Comparison of ENCODE assay signal across 12 cellular contexts in genomic region chr15:51108933-51109550, GRCh38. TPM values are rescaled to one million over a fixed set of nuclear protein-coding genes. Genes with fewer than 3 reads are reported as not detected.
A peak's percentile ranks its signal among the peaks of the same experiment; 100 is the strongest.
DNase-seq lines count a peak whose midpoint lies in the region; ATAC-seq and FAIRE-seq lines count a peak whose summit lies in the region.
"Had no signal": no experiment of that assay in that cellular context is flagged by ENCODE, and none has a peak within 500 bp of the region (broad histone marks: within the 10 kb centered on the region; RNA-seq: fewer than 3 reads in every experiment).

No MANE protein-coding gene starts in this region.

- CTCF ChIA-PET in activated CD8-positive, alpha-beta memory T cell treated with anti-CD3 and anti-CD28 coated beads, Interleukin-2, amount 10 ng/mL, durations not matched to agents 7 days and 5 days (lab: Charles Lee), result no interaction called here

- peak; percentile 38 to 71 for ATAC-seq in left cardiac atrium
- ATAC-seq in activated CD8-positive, alpha-beta memory T cell treated with anti-CD3 and anti-CD28 coated beads, Interleukin-2, amount 10 ng/mL, durations not matched to agents 7 days and 5 days, result no peak

- no peak for FAIRE-seq in frontal cortex (lab: Jason Lieb, UNC)

- H3K4me2 ChIP-seq in skeletal muscle satellite cell (ENCODE audit: low read length), result peak overlapping the region; percentile 62

- no peak overlapping the region for H3K27ac Mint-ChIP-seq in activated CD8-positive, alpha-beta memory T cell treated with anti-CD3 and anti-CD28 coated beads, Interleukin-2, amount 10 ng/mL, durations not matched to agents 7 days and 5 days

- DNase-seq in ELR (ENCODE audit: low read depth) (peak; percentile 57), astrocyte of the hippocampus (ENCODE audit: low read depth, low spot score) (peak; percentile 87), left cardiac atrium (no peak), frontal cortex (ENCODE audit: low spot score in 2 of 2) (no peak), NCI-H2029 (lab: John Stamatoyannopoulos, UW) (no peak)
- DNase-seq in stimulated activated CD4-positive, alpha-beta T cell treated with anti-CD3 and anti-CD28 coated beads, Interleukin-2, amount 100 ng/mL, for 24 hours, result no peak
- no peak for DNase-seq in activated CD8-positive, alpha-beta memory T cell treated with anti-CD3 and anti-CD28 coated beads, Interleukin-2, amount 10 ng/mL, durations not matched to agents 7 days and 5 days
- DNase-seq: activated naive CD4-positive, alpha-beta T cell treated with anti-CD3 and anti-CD28 coated beads, Interleukin-2, amount 50 U/mL, for 16 hours; NCI-H526 treated with DMSO at 0.1 percent for 48 hours; substantia nigra had no signal

- H3K4me1 Mint-ChIP-seq in activated CD8-positive, alpha-beta memory T cell treated with anti-CD3 and anti-CD28 coated beads, Interleukin-2, amount 10 ng/mL, durations not matched to agents 7 days and 5 days, result no peaks in the 10 kb centered on the region

- no peaks in the 10 kb centered on the region for H3K27me3 ChIP-seq in skeletal muscle satellite cell (ENCODE audit: control insufficient read depth, insufficient read depth, low read length)

- peak overlapping the region; percentile 31 for H3K9ac ChIP-seq in skeletal muscle satellite cell (ENCODE audit: low read depth, low read length)

- no peaks in the 10 kb centered on the region for H3K9me3 Mint-ChIP-seq in activated CD8-positive, alpha-beta memory T cell treated with anti-CD3 and anti-CD28 coated beads, Interleukin-2, amount 10 ng/mL, durations not matched to agents 7 days and 5 days (ENCODE audit: low read depth)

- intact Hi-C loops in left cardiac atrium (cut with DNase I), result no loop called here

- H3K36me3 Mint-ChIP-seq in activated CD8-positive, alpha-beta memory T cell treated with anti-CD3 and anti-CD28 coated beads, Interleukin-2, amount 10 ng/mL, durations not matched to agents 7 days and 5 days, result no peaks in the 10 kb centered on the region

- no peak overlapping the region for H3K4me3 Mint-ChIP-seq in activated CD8-positive, alpha-beta memory T cell treated with anti-CD3 and anti-CD28 coated beads, Interleukin-2, amount 10 ng/mL, durations not matched to agents 7 days and 5 days

- no peaks in the 10 kb centered on the region for H3K9me3 ChIP-seq in skeletal muscle satellite cell (replicated peaks; ENCODE audit: low read length)
- H3K9me3 ChIP-seq: neutrophil had no signal

- H3K27me3 Mint-ChIP-seq in activated CD8-positive, alpha-beta memory T cell treated with anti-CD3 and anti-CD28 coated beads, Interleukin-2, amount 10 ng/mL, durations not matched to agents 7 days and 5 days, result peaks cover 50% of the 10 kb centered on the region

- peak overlapping the region; percentile 49 for H3K4me3 ChIP-seq in skeletal muscle satellite cell (ENCODE audit: low read length)

- H3K36me3 ChIP-seq in skeletal muscle satellite cell (ENCODE audit: insufficient read depth, low read length), result no peaks in the 10 kb centered on the region
- H3K36me3 ChIP-seq: neutrophil had no signal

- peaks cover 48% of the 10 kb centered on the region for H3K4me1 ChIP-seq in skeletal muscle satellite cell (ENCODE audit: control insufficient read depth, insufficient read depth, low read length)

RNA-seq across cellular contexts. Expression of gene TNFAIP8L3, which starts 14.3 kb away (rescaled TPM):
- total RNA-seq in left cardiac atrium (1 to 10 TPM; 3.5 to 7.0 TPM), frontal cortex (2.9 TPM)
- 20.5 and 28.4 TPM in 2 replicates for total RNA-seq in skeletal muscle satellite cell (2012; rRNA removed)
- 1 to 10 TPM in 1 of 2 experiments, not detected in 1; 4.1 TPM for total RNA-seq in activated CD8-positive, alpha-beta memory T cell treated with anti-CD3 and anti-CD28 coated beads, Interleukin-2, amount 10 ng/mL, durations not matched to agents 7 days and 5 days

Comparison
In these comparisons a context has a peak if more than half of its experiments do, and no peak if none do; other contexts are left out.
1. DNase-seq: peak in ELR (single experiment) and astrocyte of the hippocampus (single experiment); none in left cardiac atrium (single experiment), stimulated activated CD4-positive, alpha-beta T cell treated with anti-CD3 and anti-CD28 coated beads, Interleukin-2, amount 100 ng/mL, for 24 hours (0 of 2), activated CD8-positive, alpha-beta memory T cell treated with anti-CD3 and anti-CD28 coated beads, Interleukin-2, amount 10 ng/mL, durations not matched to agents 7 days and 5 days (single experiment), frontal cortex (0 of 2) and NCI-H2029 (single experiment).